8 cellular contexts compared by ENCODE assay signal in the genomic region with DNA sequence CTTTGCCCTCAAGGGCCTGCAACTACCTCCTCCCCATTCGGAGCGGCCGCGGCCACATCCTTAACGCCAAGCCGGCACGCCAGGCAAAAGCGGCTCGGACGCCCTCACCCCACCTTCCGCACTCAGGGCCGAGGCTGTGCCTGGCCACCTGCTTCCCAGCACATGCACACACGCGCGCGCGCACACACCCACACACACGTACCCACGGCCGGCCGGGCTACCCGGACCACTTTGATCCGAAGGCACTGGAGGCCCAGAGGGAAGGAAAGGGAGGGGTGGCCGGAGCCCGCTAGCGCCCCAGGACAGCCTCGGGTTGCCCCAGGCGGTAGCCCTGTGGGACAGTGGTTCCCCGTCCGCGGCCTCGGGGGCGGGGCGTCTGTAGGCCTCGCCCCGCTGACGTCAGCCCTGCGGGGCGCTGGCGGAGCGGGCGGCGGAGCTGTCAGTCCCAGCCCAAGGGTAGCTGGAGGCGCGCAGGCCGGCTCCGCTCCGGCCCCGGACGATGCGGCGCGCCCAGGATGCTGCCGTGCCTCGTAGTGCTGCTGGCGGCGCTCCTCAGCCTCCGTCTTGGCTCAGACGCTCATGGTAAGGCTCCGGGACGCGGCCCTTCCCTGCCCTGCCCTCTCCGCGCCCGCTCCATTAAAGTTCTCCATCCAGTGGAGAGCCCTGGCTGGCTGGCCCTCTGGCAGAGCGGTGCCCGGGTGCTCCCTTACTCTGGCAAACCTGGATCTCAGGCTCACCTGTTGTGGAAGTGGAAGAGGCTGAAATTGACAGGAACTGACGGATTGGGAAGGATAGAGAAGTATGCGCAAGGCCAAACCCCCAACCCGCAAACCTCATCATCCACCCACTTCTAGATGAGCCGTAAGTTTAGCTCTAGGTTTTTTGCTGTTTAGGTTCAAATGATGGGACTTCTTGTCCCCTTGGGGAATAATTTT. TPM values are rescaled to one million over a fixed set of nuclear protein-coding genes. Genes with fewer than 3 reads are reported as not detected.
A peak's percentile ranks its signal among the peaks of the same experiment; 100 is the strongest.
DNase-seq lines count a peak whose midpoint lies in the region; ATAC-seq and TF ChIP-seq lines count a peak whose summit lies in the region.

A gene (plus strand): TSS at position 442 of the 935 bp plus-strand sequence. CDS start 74 bp downstream, at position 516.

- H3K27me3 ChIP-seq in A673 (replicated peaks; ENCODE audit: insufficient read depth, low read depth, low read length, poor library complexity): peaks cover 45% of the 10 kb centered on the region
- H3K27me3 ChIP-seq in mucosa of stomach (ENCODE audit: control insufficient read depth, insufficient read depth, low read length): peaks cover 10% of the 10 kb centered on the region

- no peak within 1 kb of the TSS for H3K27ac ChIP-seq in A673 (ENCODE audit: low read depth, low read length, poor library complexity, severe bottlenecking)

- H3K36me3 ChIP-seq in A673 (ENCODE audit: insufficient read depth, low read length, poor library complexity, severe bottlenecking) (no peaks in the 10 kb centered on the region), mucosa of stomach (ENCODE audit: control insufficient read depth, insufficient read depth, low read length) (no peaks in the 10 kb centered on the region)

- no TSS peak for BruUV-seq in A673 (replicated peaks; lab: Mats Ljungman, UMichigan)

- H3K9ac ChIP-seq in mucosa of stomach (ENCODE audit: low read length): peak within 1 kb of the TSS; percentile 72

- H3K4me1 ChIP-seq in A673 (ENCODE audit: insufficient read depth, low read length, poor library complexity, severe bottlenecking) (peaks cover 4% of the 10 kb centered on the region), mucosa of stomach (ENCODE audit: control insufficient read depth, insufficient read depth, low read length) (peaks cover 6% of the 10 kb centered on the region)

- CTCF ChIA-PET in A673 (lab: Charles Lee): no interaction called here

- DNase-seq in A673 (ENCODE audit: low spot score) (peak; percentile 59), NCI-H345 treated with DMSO at 0.1 percent for 48 hours (lab: John Stamatoyannopoulos, UW; ENCODE audit: unreplicated experiment) (peak; percentile 13), epithelial cell of proximal tubule (ENCODE audit: low read depth) (no peak)
- DNase-seq in activated CD8-positive, alpha-beta memory T cell treated with anti-CD3 and anti-CD28 coated beads for 48 hours (ENCODE audit: low read depth in 2 of 3, low spot score in 2 of 3): peak; percentile 77 to 88 (median 78)
- peak; percentile 91 for DNase-seq in stimulated activated CD8-positive, alpha-beta memory T cell treated with anti-CD3 and anti-CD28 coated beads, Interleukin-4, amount 100 ng/mL, for 48 hours

- intact Hi-C loops in A673 (cut with micrococcal nuclease; ENCODE audit: unreplicated experiment): no loop called here

- POLR2A ChIA-PET in A673 (lab: Charles Lee; ENCODE audit: low non-redundant PET): no interaction called here

- ATAC-seq in GM18502 (IDR thresholded peaks at IDR 0.05; ENCODE audit: poor library complexity, unreplicated experiment) (peak; percentile 86), HG02973 (IDR thresholded peaks at IDR 0.05; ENCODE audit: unreplicated experiment) (peak; percentile 83)

- H3K4me3 ChIP-seq in A673 (ENCODE audit: low read depth, low read length, poor library complexity, severe bottlenecking) (peak within 1 kb of the TSS; percentile 52), epithelial cell of proximal tubule (ENCODE audit: low read depth, low read length) (peak within 1 kb of the TSS; percentile 64), mucosa of stomach (ENCODE audit: low read length) (peak within 1 kb of the TSS; percentile 31)

- no peak for TF ChIP-seq CTCF in A673 (conservative IDR thresholded peaks at IDR 0.05; ENCODE audit: low read depth, low read length)
- no peak for TF ChIP-seq CTCF in epithelial cell of proximal tubule (conservative IDR thresholded peaks at IDR 0.05; ENCODE audit: low read depth, low read length)

- H3K9me3 ChIP-seq in A673 (ENCODE audit: low read depth, low read length, poor library complexity, severe bottlenecking): no peaks in the 10 kb centered on the region
- no peaks in the 10 kb centered on the region for H3K9me3 ChIP-seq in mucosa of stomach (ENCODE audit: control insufficient read depth, low read length)

RNA-seq across cellular contexts. Expression of the gene that starts here (rescaled TPM):
- total RNA-seq in A673 (2021): not detected in 2 replicates
- 0.46 and 0.87 TPM in 2 replicates for total RNA-seq in epithelial cell of proximal tubule

Comparison
In these comparisons a context has a peak if more than half of its experiments do, and no peak if none do; other contexts are left out.
1. Peak in DNase-seq and H3K4me3 ChIP-seq in A673; RNA of the gene not detected or under 1 TPM.